1 cellular context compared by ENCODE assay signal in the genomic region with DNA sequence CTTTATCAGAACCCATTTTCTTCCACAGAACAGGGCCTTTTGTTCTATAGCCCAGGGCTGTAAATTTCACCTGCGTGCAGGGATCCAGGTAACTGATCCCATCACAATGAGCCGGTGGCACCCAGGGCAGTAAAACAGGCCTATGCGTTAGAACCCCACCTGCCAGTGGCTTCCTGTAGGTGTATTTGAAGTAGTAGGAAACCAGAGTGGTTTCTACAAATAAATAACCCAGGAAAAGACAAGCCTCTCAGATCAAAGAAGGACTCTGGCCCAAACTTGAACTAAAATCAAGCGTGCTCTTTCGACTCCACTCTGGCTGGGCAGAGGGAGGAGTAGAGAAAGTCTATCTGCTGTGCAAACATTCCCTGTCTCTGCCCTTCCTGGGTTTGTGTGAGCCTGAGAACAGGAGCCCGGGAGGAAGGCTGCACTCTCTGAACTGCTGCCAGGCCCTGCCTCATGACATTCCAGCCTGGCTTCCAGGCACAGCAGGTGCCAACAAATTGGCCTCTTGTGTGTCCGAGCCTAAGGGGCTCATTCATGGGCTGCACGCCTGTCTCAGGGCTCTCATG.
A peak's percentile ranks its signal among the peaks of the same experiment; 100 is the strongest.
TF ChIP-seq lines count a peak whose summit lies in the region.

No MANE protein-coding gene starts in this region.

TF ChIP-seq in HepG2, 621 proteins besides CTCF, POLR2A, EP300 and RAD21 (continued from another document):
- TF ChIP-seq ZKSCAN8 (CRISPR knock-in tag; IDR thresholded peaks at IDR 0.05; ENCODE audit: borderline replicate concordance) (0 out of 2 replicates have a peak, but pooled peaks have one; percentile 19), ZNF619 (CRISPR knock-in tag; IDR thresholded peaks at IDR 0.05) (no peak), YEATS4 (CRISPR knock-in tag; IDR thresholded peaks at IDR 0.05; ENCODE audit: borderline replicate concordance) (0 out of 2 replicates have a peak, but pooled peaks have one; percentile 47), ZMYM4 (CRISPR knock-in tag; IDR thresholded peaks at IDR 0.05) (peak; percentile 31; the same call in 1 of the 2 replicates), TMF1 (CRISPR knock-in tag; IDR thresholded peaks at IDR 0.05; ENCODE audit: low read depth) (no peak), SP1 (IDR thresholded peaks at IDR 0.05) (no peak), SP1 (CRISPR knock-in tag; IDR thresholded peaks at IDR 0.05) (no peak), SP4 (CRISPR knock-in tag; IDR thresholded peaks at IDR 0.05) (no peak), MTA3 (CRISPR knock-in tag; IDR thresholded peaks at IDR 0.05) (no peak)
- TF ChIP-seq, protein P1, sequence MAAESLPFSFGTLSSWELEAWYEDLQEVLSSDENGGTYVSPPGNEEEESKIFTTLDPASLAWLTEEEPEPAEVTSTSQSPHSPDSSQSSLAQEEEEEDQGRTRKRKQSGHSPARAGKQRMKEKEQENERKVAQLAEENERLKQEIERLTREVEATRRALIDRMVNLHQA (CRISPR knock-in tag; IDR thresholded peaks at IDR 0.05) = no peak
- TF ChIP-seq, protein P2, sequence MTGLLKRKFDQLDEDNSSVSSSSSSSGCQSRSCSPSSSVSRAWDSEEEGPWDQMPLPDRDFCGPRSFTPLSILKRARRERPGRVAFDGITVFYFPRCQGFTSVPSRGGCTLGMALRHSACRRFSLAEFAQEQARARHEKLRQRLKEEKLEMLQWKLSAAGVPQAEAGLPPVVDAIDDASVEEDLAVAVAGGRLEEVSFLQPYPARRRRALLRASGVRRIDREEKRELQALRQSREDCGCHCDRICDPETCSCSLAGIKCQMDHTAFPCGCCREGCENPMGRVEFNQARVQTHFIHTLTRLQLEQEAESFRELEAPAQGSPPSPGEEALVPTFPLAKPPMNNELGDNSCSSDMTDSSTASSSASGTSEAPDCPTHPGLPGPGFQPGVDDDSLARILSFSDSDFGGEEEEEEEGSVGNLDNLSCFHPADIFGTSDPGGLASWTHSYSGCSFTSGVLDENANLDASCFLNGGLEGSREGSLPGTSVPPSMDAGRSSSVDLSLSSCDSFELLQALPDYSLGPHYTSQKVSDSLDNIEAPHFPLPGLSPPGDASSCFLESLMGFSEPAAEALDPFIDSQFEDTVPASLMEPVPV (CRISPR knock-in tag; IDR thresholded peaks at IDR 0.05) = peak; percentile 68; the same call in 1 of the 2 replicates
